Comparison of ENCODE assay signal across 22 cellular contexts in the genomic region with DNA sequence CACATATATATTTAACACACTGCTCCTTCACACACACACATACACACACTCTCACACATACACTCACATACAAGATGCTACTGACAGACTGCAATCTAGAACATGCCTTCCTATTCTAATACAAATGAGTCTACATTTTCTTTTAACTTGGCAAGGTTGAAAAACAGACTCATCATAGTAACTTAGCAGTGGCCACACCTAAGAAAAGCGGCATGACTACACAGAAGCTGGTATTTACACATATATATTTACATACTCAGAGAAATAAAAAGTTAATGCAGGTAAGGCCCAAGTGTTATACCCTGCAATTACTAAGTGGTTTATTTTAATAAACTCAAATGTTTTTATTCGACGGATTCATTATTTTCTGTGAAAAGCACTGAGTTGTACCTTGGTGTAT.
A peak's percentile ranks its signal among the peaks of the same experiment; 100 is the strongest.
DNase-seq lines count a peak whose midpoint lies in the region; ATAC-seq, FAIRE-seq and TF ChIP-seq lines count a peak whose summit lies in the region.
"Had no signal": no experiment of that assay in that cellular context is flagged by ENCODE, and none has a peak within 500 bp of the region (broad histone marks: within the 10 kb centered on the region; RNA-seq: fewer than 3 reads in every experiment).

No MANE protein-coding gene starts in this region.

- no peak for TF ChIP-seq CTCF in PC-3 (conservative IDR thresholded peaks at IDR 0.05; ENCODE audit: low read depth, low read length)
- TF ChIP-seq CTCF in epithelial cell of esophagus (IDR thresholded peaks at IDR 0.05; ENCODE audit: insufficient read depth, low read depth, low read length, missing control alignments) = no peak
- no peak for TF ChIP-seq CTCF in keratinocyte (optimal IDR thresholded peaks at IDR 0.05 in 1 of 3, IDR thresholded peaks at IDR 0.05 in 1 of 3, conservative IDR thresholded peaks at IDR 0.05 in 1 of 3; ENCODE audit: extremely low read depth in 1 of 3, insufficient read depth in 2 of 3, low read length in 3 of 3)
- no peak for TF ChIP-seq CTCF in tibial artery (IDR thresholded peaks at IDR 0.05)

- H3K27ac ChIP-seq in GM23248 = no peak overlapping the region
- no peak overlapping the region for H3K27ac ChIP-seq in PC-3 (ENCODE audit: low read length)
- no peak overlapping the region for H3K27ac ChIP-seq in keratinocyte (ENCODE audit: control insufficient read depth, insufficient read depth, low read length)
- H3K27ac ChIP-seq in tibial artery = no peak overlapping the region
- H3K27ac ChIP-seq: 22Rv1, A549, C4-2B, HL-60 had no signal

- H2AFZ ChIP-seq in GM23248 (no peak overlapping the region), PC-3 (ENCODE audit: low read length) (no peak overlapping the region), keratinocyte (ENCODE audit: control insufficient read depth, low read length) (no peak overlapping the region)
- H2AFZ ChIP-seq: GM23338 had no signal

- POLR2A ChIA-PET in PC-3 (lab: Charles Lee; ENCODE audit: unreplicated experiment) = interaction anchor here (0.6 kb wide), 1 partner anchor 76 kb away, joined by 3 read pairs; no protein-coding TSS in a partner anchor

- 99 to 100% methylated on average over 3 of the region's 3 CpGs for WGBS in GM23248 (ENCODE audit: low coverage in 1 of 2, low lambda C conversion rate in 2 of 2, missing lambda C conversion rate in 2 of 2), 2 experiments

- no peaks in the 10 kb centered on the region for H3K9me3 ChIP-seq in GM23248 (ENCODE audit: low read depth)
- H3K9me3 ChIP-seq in PC-3 (ENCODE audit: low read length) = no peaks in the 10 kb centered on the region
- no peaks in the 10 kb centered on the region for H3K9me3 ChIP-seq in keratinocyte (ENCODE audit: control insufficient read depth, low read depth, low read length)
- H3K9me3 ChIP-seq in tibial artery = no peaks in the 10 kb centered on the region
- H3K9me3 ChIP-seq: A549, Caco-2 had no signal

- peak; percentile 13 for FAIRE-seq in keratinocyte (lab: Jason Lieb, UNC)
- FAIRE-seq: A549, D721Med, G401.6, GM12891, GM19239, H54 had no signal

- H3K79me2 ChIP-seq in GM23248 (ENCODE audit: insufficient read depth) (no peaks in the 10 kb centered on the region), PC-3 (ENCODE audit: low read length) (no peaks in the 10 kb centered on the region), keratinocyte (ENCODE audit: control insufficient read depth, insufficient read depth, low read length) (no peaks in the 10 kb centered on the region)

- H3K9me2 ChIP-seq in GM23248 (ENCODE audit: insufficient read depth) (no peaks in the 10 kb centered on the region), PC-3 (replicated peaks; ENCODE audit: low read length) (no peaks in the 10 kb centered on the region)

- H3K36me3 ChIP-seq in GM23248 (ENCODE audit: low read depth) = no peaks in the 10 kb centered on the region
- no peaks in the 10 kb centered on the region for H3K36me3 ChIP-seq in PC-3 (ENCODE audit: low read depth, low read length)
- no peaks in the 10 kb centered on the region for H3K36me3 ChIP-seq in keratinocyte (ENCODE audit: control insufficient read depth in 2 of 2, extremely low read depth in 1 of 2, insufficient read depth in 2 of 2, low read length in 2 of 2)
- no peaks in the 10 kb centered on the region for H3K36me3 ChIP-seq in tibial artery

- H3K4me3 ChIP-seq in GM23248 (no peak overlapping the region), PC-3 (ENCODE audit: low read length) (no peak overlapping the region), epithelial cell of esophagus (ENCODE audit: low read length) (no peak overlapping the region), keratinocyte (ENCODE audit: control insufficient read depth in 2 of 3, extremely low read depth in 1 of 3, insufficient read depth in 2 of 3, low read depth in 1 of 3, low read length in 3 of 3) (no peak overlapping the region), tibial artery (no peak overlapping the region)
- H3K4me3 ChIP-seq: A549, GM23338 had no signal

- peaks cover 25% of the 10 kb centered on the region; the same call in 1 of the 2 replicates for H3F3A ChIP-seq in GM23248 (ENCODE audit: insufficient read depth)
- no peaks in the 10 kb centered on the region for H3F3A ChIP-seq in PC-3 (ENCODE audit: low read length, unreplicated experiment)

- intact Hi-C loops in PC-3 (cut with micrococcal nuclease) (no loop called here), tibial artery (cut with DNase I; ENCODE audit: low total_unique reads) (no loop called here)

- peak; percentile 28 for DNase-seq in GM23248
- DNase-seq in PC-3 = no peak
- peak; percentile 53 for DNase-seq in epithelial cell of esophagus (ENCODE audit: low read depth)
- no peak for DNase-seq in keratinocyte (ENCODE audit: low read depth, low spot score)
- no peak for DNase-seq in tibial artery
- DNase-seq: AML-193; Caco-2; CD4-positive, alpha-beta T cell; HCEC 1CT had no signal

- H3K4me1 ChIP-seq in GM23248 (ENCODE audit: insufficient read depth) (peaks cover 41% of the 10 kb centered on the region), PC-3 (ENCODE audit: insufficient read depth, low read length) (no peaks in the 10 kb centered on the region), keratinocyte (ENCODE audit: control insufficient read depth, extremely low read depth, insufficient read depth, low read length) (no peaks in the 10 kb centered on the region), tibial artery (peaks cover 0 to 49% (median 19%) of the 10 kb centered on the region in 4 donors)
- H3K4me1 ChIP-seq: Caco-2 had no signal

- no peaks in the 10 kb centered on the region for H3K9me1 ChIP-seq in keratinocyte (ENCODE audit: control insufficient read depth, extremely low read depth, insufficient read depth, low read length)

- no TSS peak for BruUV-seq in PC-3 (replicated peaks; lab: Mats Ljungman, UMichigan)

- in situ Hi-C loops in GM23248 (cut with MboI) = no loop called here

- H3K4me2 ChIP-seq in GM23248 (ENCODE audit: unreplicated experiment) (no peak overlapping the region), PC-3 (ENCODE audit: low read length) (no peak overlapping the region), keratinocyte (ENCODE audit: control insufficient read depth, extremely low read depth, insufficient read depth, low read depth, low read length) (no peak overlapping the region)
- H3K4me2 ChIP-seq: GM23338 had no signal

- dilution Hi-C loops in keratinocyte (cut with MboI; ENCODE audit: extremely low pct_ligation_motif_present, low sequenced_read_pairs) = no loop called here

- no peak overlapping the region for H3K9ac ChIP-seq in GM23248
- no peak overlapping the region for H3K9ac ChIP-seq in PC-3 (ENCODE audit: low read length)
- no peak overlapping the region for H3K9ac ChIP-seq in keratinocyte (ENCODE audit: control insufficient read depth, extremely low read depth, insufficient read depth, low read length)

- H4K20me1 ChIP-seq in GM23248 (ENCODE audit: insufficient read depth) = no peaks in the 10 kb centered on the region
- H4K20me1 ChIP-seq in PC-3 (ENCODE audit: low read length) = no peaks in the 10 kb centered on the region
- H4K20me1 ChIP-seq in keratinocyte (ENCODE audit: control insufficient read depth, extremely low read depth, insufficient read depth, low read length) = no peaks in the 10 kb centered on the region

- ATAC-seq in PC-3 (peak; percentile 38; the same call in 1 of the 2 replicates), HG03280 (IDR thresholded peaks at IDR 0.05; ENCODE audit: unreplicated experiment) (no peak), HG02852 (IDR thresholded peaks at IDR 0.05; ENCODE audit: unreplicated experiment) (no peak), GM19452 (IDR thresholded peaks at IDR 0.05; ENCODE audit: unreplicated experiment) (no peak)
- ATAC-seq: A549, GM23338 had no signal

- H3K27me3 ChIP-seq in GM23248 (replicated peaks; ENCODE audit: insufficient read depth) = no peaks in the 10 kb centered on the region
- no peaks in the 10 kb centered on the region for H3K27me3 ChIP-seq in PC-3 (ENCODE audit: low read length)
- H3K27me3 ChIP-seq in keratinocyte (ENCODE audit: control insufficient read depth, extremely low read depth, insufficient read depth, low read length) = no peaks in the 10 kb centered on the region
- H3K27me3 ChIP-seq in tibial artery = no peaks in the 10 kb centered on the region

- CTCF ChIA-PET in PC-3 (lab: Charles Lee) = no interaction called here

Comparison
In these comparisons a context has a peak if more than half of its experiments do, and no peak if none do; other contexts are left out.
1. DNase-seq: peak in GM23248 (single experiment) and epithelial cell of esophagus (single experiment); none in PC-3 (single experiment), keratinocyte (single experiment) and tibial artery (0 of 2).